1 cellular context compared by ENCODE assay signal in the genomic region with DNA sequence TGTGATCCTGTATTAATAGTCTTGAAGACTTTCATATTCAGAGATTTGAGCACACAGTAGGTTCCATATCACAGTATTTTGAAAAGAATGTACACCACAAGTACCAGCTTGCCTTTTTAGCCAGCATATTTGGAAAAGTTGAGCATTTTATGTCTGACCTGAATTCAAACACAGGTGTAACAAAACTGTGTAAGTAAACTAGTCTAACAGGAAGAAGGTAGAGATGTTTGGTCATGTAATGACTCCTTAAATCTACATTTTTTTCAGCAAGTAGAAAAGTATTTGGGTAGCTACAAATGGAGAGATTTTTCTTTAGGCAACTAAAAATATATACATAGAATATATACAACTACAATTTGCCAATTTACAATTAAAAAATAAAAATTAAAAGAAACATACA.
A peak's percentile ranks its signal among the peaks of the same experiment; 100 is the strongest.
TF ChIP-seq lines count a peak whose summit lies in the region.

No MANE protein-coding gene starts in this region.

TF ChIP-seq in HepG2, 621 proteins besides CTCF, POLR2A, EP300 and RAD21:
- TF ChIP-seq SAP130 (CRISPR knock-in tag; IDR thresholded peaks at IDR 0.05; ENCODE audit: low read depth) (0 out of 2 replicates have a peak, but pooled peaks have one; percentile 7), SP140L (CRISPR knock-in tag; IDR thresholded peaks at IDR 0.05; ENCODE audit: borderline replicate concordance) (no peak), KDM4B (CRISPR knock-in tag; IDR thresholded peaks at IDR 0.05) (no peak), ELF4 (CRISPR knock-in tag; IDR thresholded peaks at IDR 0.05; ENCODE audit: borderline replicate concordance) (no peak), ZNF672 (CRISPR knock-in tag; IDR thresholded peaks at IDR 0.05) (no peak), ZNF772 (CRISPR knock-in tag; IDR thresholded peaks at IDR 0.05) (no peak)
- TF ChIP-seq, protein P1, sequence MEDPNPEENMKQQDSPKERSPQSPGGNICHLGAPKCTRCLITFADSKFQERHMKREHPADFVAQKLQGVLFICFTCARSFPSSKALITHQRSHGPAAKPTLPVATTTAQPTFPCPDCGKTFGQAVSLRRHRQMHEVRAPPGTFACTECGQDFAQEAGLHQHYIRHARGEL (CRISPR knock-in tag; IDR thresholded peaks at IDR 0.05) = no peak
TF ChIP-seq in HepG2: peak in this region for 1.
